ENCODE assay signal across 8 cellular contexts in the genomic region with DNA sequence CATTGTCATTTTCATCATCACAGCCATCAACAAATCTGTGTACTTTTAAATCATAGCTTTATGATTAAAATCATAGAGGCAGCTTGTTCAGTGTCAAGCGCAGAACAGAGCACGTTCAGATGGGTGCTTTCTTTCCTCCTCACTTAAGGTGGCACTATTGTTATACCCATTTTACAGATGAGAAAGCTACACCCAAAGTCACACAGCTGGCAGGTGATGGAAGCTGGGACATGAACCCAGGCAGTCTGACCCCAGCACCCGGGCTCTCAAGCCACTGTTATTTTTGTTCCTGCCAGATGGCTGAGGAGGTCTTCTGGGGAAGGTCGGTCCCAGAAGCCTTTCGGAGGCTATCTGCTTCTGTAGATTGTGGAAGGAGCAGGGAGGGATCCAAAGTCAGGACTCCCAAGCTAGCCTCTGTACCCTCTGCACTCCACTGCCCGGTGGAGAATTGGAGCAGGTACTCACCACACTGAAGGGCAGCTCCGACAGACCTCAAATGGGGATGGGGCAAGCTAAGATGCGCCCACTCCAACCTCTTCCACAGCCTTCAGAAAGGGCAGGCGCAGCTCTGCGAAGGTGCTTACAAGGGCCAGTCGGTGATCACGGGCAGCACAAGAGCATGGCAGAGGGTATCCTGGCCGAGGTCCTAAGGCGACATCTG. TPM values are rescaled to one million over a fixed set of nuclear protein-coding genes. Genes with fewer than 3 reads are reported as not detected.
DNase-seq lines count a peak whose midpoint lies in the region; ATAC-seq and TF ChIP-seq lines count a peak whose summit lies in the region.

No MANE protein-coding gene starts in this region.

- H3K9ac ChIP-seq in subcutaneous abdominal adipose tissue (ENCODE audit: low read length in 5 of 5) = peak overlapping the region; percentile 75 to 93 (median 83)

- no peak for ATAC-seq in CD8-positive, alpha-beta T cell
- ATAC-seq in HG03439 (IDR thresholded peaks at IDR 0.05; ENCODE audit: unreplicated experiment) (peak; percentile 18), HG03039 (IDR thresholded peaks at IDR 0.05; ENCODE audit: unreplicated experiment) (no peak)

- H3K9me3 Mint-ChIP-seq in CD8-positive, alpha-beta T cell = no peaks in the 10 kb centered on the region

- peaks cover 2% of the 10 kb centered on the region for H3K36me3 Mint-ChIP-seq in CD8-positive, alpha-beta T cell

- no peak for TF ChIP-seq CTCF in CD8-positive, alpha-beta T cell (IDR thresholded peaks at IDR 0.05)
- TF ChIP-seq CTCF in astrocyte of the spinal cord (IDR thresholded peaks at IDR 0.05; ENCODE audit: low read depth, low read length) (no peak), kidney epithelial cell (IDR thresholded peaks at IDR 0.05; ENCODE audit: insufficient read depth, low read length, poor library complexity, severe bottlenecking) (no peak)

- POLR2A ChIA-PET in CD8-positive, alpha-beta T cell (lab: Charles Lee) = interaction anchor here (0.8 to 4.6 kb wide), 16 partner anchors 8 to 406 kb away, joined by 3 to 32 read pairs (median 4); partner anchors contain the start of genes GOLGA7B, PI4K2A, RRP12 and ZFYVE27

- H3K27me3 ChIP-seq in CD8-positive, alpha-beta T cell (ENCODE audit: insufficient read depth, low read length) = no peaks in the 10 kb centered on the region
- no peaks in the 10 kb centered on the region for H3K27me3 ChIP-seq in kidney epithelial cell (ENCODE audit: control insufficient read depth, insufficient read depth, low read length)
- H3K27me3 ChIP-seq in subcutaneous abdominal adipose tissue (ENCODE audit: control insufficient read depth in 5 of 5, insufficient read depth in 4 of 5, low read length in 5 of 5) = no peaks in the 10 kb centered on the region

- peak overlapping the region; percentile 89 for H3K4me3 Mint-ChIP-seq in CD8-positive, alpha-beta T cell

- H3K27ac Mint-ChIP-seq in CD8-positive, alpha-beta T cell = peak overlapping the region; percentile 86

- in situ Hi-C loops in astrocyte of the spinal cord (cut with HindIII; ENCODE audit: low sequenced_read_pairs) = loop anchor here (5.0 kb wide), 1 partner anchor 41 kb away; no protein-coding TSS in a partner anchor

- no peaks in the 10 kb centered on the region for H3K9me3 ChIP-seq in CD8-positive, alpha-beta T cell (ENCODE audit: low read length)
- no peaks in the 10 kb centered on the region for H3K9me3 ChIP-seq in subcutaneous abdominal adipose tissue (ENCODE audit: control insufficient read depth in 5 of 5, low read length in 5 of 5)

- peaks cover 22% of the 10 kb centered on the region for H3K4me1 ChIP-seq in CD8-positive, alpha-beta T cell (ENCODE audit: insufficient read depth, low read length)
- H3K4me1 ChIP-seq in subcutaneous abdominal adipose tissue (ENCODE audit: control insufficient read depth in 5 of 5, insufficient read depth in 5 of 5, low read length in 5 of 5) = peaks cover 17 to 71% (median 66%) of the 10 kb centered on the region in 5 donors

- peak in 1 of 7 experiments; percentile 12 for DNase-seq in CD8-positive, alpha-beta T cell
- no peak for DNase-seq in astrocyte of the spinal cord (ENCODE audit: low read depth, low spot score)
- no peak for DNase-seq in kidney epithelial cell (ENCODE audit: low read depth)
- DNase-seq in AML-193 (lab: John Stamatoyannopoulos, UW) = no peak
- no peak for DNase-seq in stimulated activated CD4-positive, alpha-beta T cell treated with anti-CD3 and anti-CD28 coated beads, Interleukin-1b, Interleukin-23, amount 100 ng/mL, for 48 hours

- H3K27ac ChIP-seq in CD8-positive, alpha-beta T cell (ENCODE audit: low read depth, low read length) = peak overlapping the region; percentile 47
- H3K27ac ChIP-seq in subcutaneous abdominal adipose tissue (ENCODE audit: low read depth, low read length) = peak overlapping the region; percentile 96

- intact Hi-C loops in CD8-positive, alpha-beta T cell (cut with DNase I, micrococcal nuclease) = loop anchor here (5.0 kb wide), 5 partner anchors 161 to 1994 kb away; partner anchors contain the start of genes GOLGA7B (in 1 of the 2), LCOR (in 1 of the 2), R3HCC1L (in 1 of the 2) and TCTN3 (in 1 of the 2)

- H3K36me3 ChIP-seq in CD8-positive, alpha-beta T cell (ENCODE audit: insufficient read depth, low read length) = no peaks in the 10 kb centered on the region
- H3K36me3 ChIP-seq in kidney epithelial cell (ENCODE audit: control insufficient read depth, insufficient read depth, low read length) (peaks cover 1% of the 10 kb centered on the region), subcutaneous abdominal adipose tissue (ENCODE audit: control insufficient read depth in 5 of 5, insufficient read depth in 5 of 5, low read length in 5 of 5) (no peaks in the 10 kb centered on the region)

- peaks cover 4% of the 10 kb centered on the region for H3K27me3 Mint-ChIP-seq in CD8-positive, alpha-beta T cell (ENCODE audit: low read depth)

- CTCF ChIA-PET in CD8-positive, alpha-beta T cell (lab: Charles Lee) = interaction anchor here (0.9 to 8.5 kb wide), 11 partner anchors 9 to 105 kb away, joined by 3 to 48 read pairs (median 4); partner anchors contain the start of genes MARVELD1 and ZFYVE27

- H3K4me3 ChIP-seq in CD8-positive, alpha-beta T cell (ENCODE audit: low read depth, low read length) = peak overlapping the region; percentile 77
- peak overlapping the region; percentile 72 for H3K4me3 ChIP-seq in astrocyte of the spinal cord (ENCODE audit: low read depth, low read length)
- peak overlapping the region; percentile 78 for H3K4me3 ChIP-seq in kidney epithelial cell (ENCODE audit: low read depth, low read length)
- peak overlapping the region; percentile 85 to 96 (median 92) for H3K4me3 ChIP-seq in subcutaneous abdominal adipose tissue (ENCODE audit: low read depth in 1 of 5, low read length in 5 of 5)

- peaks cover 23% of the 10 kb centered on the region for H3K4me1 Mint-ChIP-seq in CD8-positive, alpha-beta T cell (ENCODE audit: low read depth)

RNA-seq across cellular contexts. Expression of gene AVPI1, which starts 0.6 kb away (rescaled TPM):
- 10 to 100 TPM; 13.7 TPM for total RNA-seq in CD8-positive, alpha-beta T cell
- total RNA-seq in kidney epithelial cell = 17.2 and 18.9 TPM in 2 replicates

RNA-seq across cellular contexts. Expression of gene MARVELD1, which starts 27.1 kb away (rescaled TPM):
- total RNA-seq in CD8-positive, alpha-beta T cell = under 1 TPM; 0.30 to 0.39 TPM
- total RNA-seq in kidney epithelial cell = 31.0 and 37.2 TPM in 2 replicates

RNA-seq across cellular contexts. Expression of gene PI4K2A, which starts 46.0 kb away (rescaled TPM):
- 10 to 100 TPM; 37.6 to 37.7 TPM for total RNA-seq in CD8-positive, alpha-beta T cell
- total RNA-seq in kidney epithelial cell = 37.6 and 38.3 TPM in 2 replicates

RNA-seq across cellular contexts. Expression of gene ZFYVE27, which starts 50.5 kb away (rescaled TPM):
- total RNA-seq in CD8-positive, alpha-beta T cell = 10 to 100 TPM; 63.1 to 72.9 TPM
- 31.8 and 32.3 TPM in 2 replicates for total RNA-seq in kidney epithelial cell

RNA-seq across cellular contexts. Expression of gene MORN4, which starts 53.1 kb away (rescaled TPM):
- total RNA-seq in CD8-positive, alpha-beta T cell = not detected
- 11.2 and 12.4 TPM in 2 replicates for total RNA-seq in kidney epithelial cell

Comparison
In these comparisons a context has a peak if more than half of its experiments do, and no peak if none do; other contexts are left out.
1. RNA of gene MARVELD1, which starts 27.1 kb away (total RNA-seq): 31.0 to 37.2 TPM in kidney epithelial cell; 0.30 to 0.39 TPM in CD8-positive, alpha-beta T cell; every median in the first group is over 10 times any median in the second.
2. Peak in every context shown above with its lines, with median percentiles within 50 percentile points of each other: H3K4me3 ChIP-seq.